8 cellular contexts compared by ENCODE assay signal in the genomic region with DNA sequence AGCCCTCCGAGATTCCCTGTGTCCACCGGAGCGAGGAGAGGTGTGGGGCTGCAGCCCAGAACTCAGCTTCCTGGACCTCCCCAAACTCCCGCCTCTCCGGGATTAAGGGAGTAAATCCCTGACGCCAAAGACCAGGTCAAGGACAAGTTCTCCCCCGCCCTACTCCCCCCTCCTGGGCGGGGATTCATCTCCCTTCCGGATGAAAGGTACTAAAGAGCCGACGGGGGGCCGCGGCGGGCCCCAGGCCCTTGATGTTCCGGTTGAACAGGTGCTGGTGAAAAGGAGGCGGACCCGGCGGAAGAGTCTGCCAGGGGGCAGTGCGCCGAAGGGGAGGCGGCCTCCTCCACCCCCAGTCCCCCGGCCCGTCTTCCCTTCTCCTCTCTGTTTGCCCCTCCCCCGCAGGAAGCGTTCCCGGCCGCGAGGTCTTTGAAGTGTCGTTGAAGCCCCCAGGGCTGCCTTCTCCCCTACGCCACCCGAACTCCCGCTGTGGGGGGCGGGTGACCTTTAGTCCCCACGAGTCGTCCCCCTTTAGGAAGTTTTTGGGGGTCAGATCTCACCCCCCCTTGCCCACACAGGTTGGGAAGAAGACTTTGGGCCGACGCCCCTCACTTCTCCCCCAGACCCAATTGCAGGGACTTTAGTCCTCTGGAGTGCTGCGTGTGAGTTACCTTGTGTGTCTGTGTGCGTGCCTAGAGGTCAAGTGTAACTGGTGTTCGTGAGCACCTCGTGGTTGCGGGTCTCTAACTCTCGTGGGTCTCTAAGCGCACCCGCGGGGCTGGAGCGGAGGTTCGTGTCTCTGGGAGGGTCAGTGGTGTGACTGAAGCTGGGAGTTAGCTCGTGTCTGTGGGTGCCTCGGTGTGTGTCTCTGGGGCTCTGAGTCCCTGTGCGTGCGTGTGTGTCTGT. TPM values are rescaled to one million over a fixed set of nuclear protein-coding genes. Genes with fewer than 3 reads are reported as not detected.
DNase-seq lines count a peak whose midpoint lies in the region; ATAC-seq and TF ChIP-seq lines count a peak whose summit lies in the region.

No MANE protein-coding gene starts in this region.

- no peak for TF ChIP-seq CTCF in LNCaP clone FGC (IDR thresholded peaks at IDR 0.05; ENCODE audit: control insufficient read depth, extremely low read depth, insufficient read depth)
- TF ChIP-seq CTCF in RWPE2 (IDR thresholded peaks at IDR 0.05; ENCODE audit: poor library complexity, severe bottlenecking): no peak
- no peak for TF ChIP-seq CTCF in parathyroid adenoma (IDR thresholded peaks at IDR 0.05)
- TF ChIP-seq CTCF in upper lobe of right lung (IDR thresholded peaks at IDR 0.05): no peak

- H3K27me3 ChIP-seq in RWPE2 (ENCODE audit: insufficient read depth, poor library complexity, severe bottlenecking) (no peaks in the 10 kb centered on the region), parathyroid adenoma (ENCODE audit: control insufficient read depth, insufficient read depth, low read length) (no peaks in the 10 kb centered on the region), upper lobe of right lung (no peaks in the 10 kb centered on the region)

- H3K4me3 ChIP-seq in LNCaP clone FGC (ENCODE audit: low read depth, low read length) (peak overlapping the region; percentile 84), RWPE2 (ENCODE audit: severe bottlenecking) (peak overlapping the region; percentile 54), parathyroid adenoma (ENCODE audit: low read depth, low read length) (peak overlapping the region; percentile 84), upper lobe of right lung (peak overlapping the region; percentile 97)

- peaks cover 27% of the 10 kb centered on the region for H3K36me3 Mint-ChIP-seq in activated naive CD4-positive, alpha-beta T cell treated with anti-CD3 and anti-CD28 coated beads for 36 hours (ENCODE audit: low read depth)

- H3K79me2 ChIP-seq in parathyroid adenoma: no peaks in the 10 kb centered on the region

- H3K27ac ChIP-seq in RWPE2 (ENCODE audit: poor library complexity, severe bottlenecking): peak overlapping the region; percentile 78
- H3K27ac ChIP-seq in parathyroid adenoma: peak overlapping the region; percentile 95
- peak overlapping the region; percentile 98 for H3K27ac ChIP-seq in upper lobe of right lung

- H2AFZ ChIP-seq in parathyroid adenoma: peak overlapping the region; percentile 89

- CTCF ChIA-PET in activated naive CD4-positive, alpha-beta T cell treated with anti-CD3 and anti-CD28 coated beads for 36 hours (lab: Charles Lee): interaction anchor here (1.1 to 1.7 kb wide), 3 partner anchors 24 to 31 kb away, joined by 5 to 7 read pairs (median 5); no protein-coding TSS in a partner anchor

- H3K4me3 Mint-ChIP-seq in activated naive CD4-positive, alpha-beta T cell treated with anti-CD3 and anti-CD28 coated beads for 36 hours: peak overlapping the region; percentile 100

- intact Hi-C loops in activated naive CD4-positive, alpha-beta T cell treated with anti-CD3 and anti-CD28 coated beads for 36 hours (cut with micrococcal nuclease): loop anchor here (5.0 kb wide), 1 partner anchor 1068 kb away; no protein-coding TSS in a partner anchor
- intact Hi-C loops in head of caudate nucleus (cut with DNase I) (no loop called here), upper lobe of right lung (cut with DNase I) (no loop called here)

- DNase-seq in GDM1 (lab: John Stamatoyannopoulos, UW): peak; percentile 68
- peak; percentile 75 for DNase-seq in LNCaP clone FGC (ENCODE audit: low read depth)
- peak; percentile 87 for DNase-seq in RWPE2 (ENCODE audit: low spot score)
- DNase-seq in activated naive CD4-positive, alpha-beta T cell treated with anti-CD3 and anti-CD28 coated beads for 36 hours: peak; percentile 92
- DNase-seq in head of caudate nucleus: peak in 25 of 42 donors; percentile 20 to 58 (median 36)
- DNase-seq in upper lobe of right lung: peak; percentile 96
- DNase-seq in superior temporal gyrus (ENCODE audit: extremely low spot score): no peak

- H3K36me3 ChIP-seq in RWPE2 (ENCODE audit: low read depth): peaks cover 12% of the 10 kb centered on the region
- no peaks in the 10 kb centered on the region for H3K36me3 ChIP-seq in parathyroid adenoma (ENCODE audit: control insufficient read depth, insufficient read depth, low read length)
- H3K36me3 ChIP-seq in upper lobe of right lung: peaks cover 4% of the 10 kb centered on the region

- peaks cover 44% of the 10 kb centered on the region for H3K4me1 Mint-ChIP-seq in activated naive CD4-positive, alpha-beta T cell treated with anti-CD3 and anti-CD28 coated beads for 36 hours (ENCODE audit: low read depth)

- ATAC-seq in RWPE2 (ENCODE audit: low read depth) (peak; percentile 46), upper lobe of right lung (peak; percentile 63)

- H3K27ac Mint-ChIP-seq in activated naive CD4-positive, alpha-beta T cell treated with anti-CD3 and anti-CD28 coated beads for 36 hours: peak overlapping the region; percentile 100

- no peaks in the 10 kb centered on the region for H3K27me3 Mint-ChIP-seq in activated naive CD4-positive, alpha-beta T cell treated with anti-CD3 and anti-CD28 coated beads for 36 hours (ENCODE audit: low read depth)

- H3K9me3 ChIP-seq in RWPE2 (ENCODE audit: severe bottlenecking): no peaks in the 10 kb centered on the region
- no peaks in the 10 kb centered on the region for H3K9me3 ChIP-seq in parathyroid adenoma (ENCODE audit: control insufficient read depth, low read length)
- H3K9me3 ChIP-seq in upper lobe of right lung: no peaks in the 10 kb centered on the region

- H3K4me1 ChIP-seq in RWPE2 (ENCODE audit: insufficient read depth, poor library complexity, severe bottlenecking) (no peaks in the 10 kb centered on the region), parathyroid adenoma (peaks cover 23% of the 10 kb centered on the region), upper lobe of right lung (peaks cover 39% of the 10 kb centered on the region)

- peak overlapping the region; percentile 94 for H3K4me2 ChIP-seq in parathyroid adenoma (ENCODE audit: low read length)

- H3K9me3 Mint-ChIP-seq in activated naive CD4-positive, alpha-beta T cell treated with anti-CD3 and anti-CD28 coated beads for 36 hours: no peaks in the 10 kb centered on the region

- H3K9ac ChIP-seq in parathyroid adenoma: peak overlapping the region; percentile 33

RNA-seq across cellular contexts. Expression of a gene that starts 1.1 kb away (rescaled TPM):
- total RNA-seq in activated naive CD4-positive, alpha-beta T cell treated with anti-CD3 and anti-CD28 coated beads for 36 hours: 100 to 1,000 TPM; 170 to 177 TPM
- 133 TPM for total RNA-seq in upper lobe of right lung

RNA-seq across cellular contexts. Expression of a gene that starts 26.1 kb away (rescaled TPM):
- total RNA-seq in activated naive CD4-positive, alpha-beta T cell treated with anti-CD3 and anti-CD28 coated beads for 36 hours: 10 to 100 TPM; 35.1 to 35.8 TPM
- total RNA-seq in upper lobe of right lung: 29.7 TPM

RNA-seq across cellular contexts. Expression of a gene that starts 29.2 kb away (rescaled TPM):
- total RNA-seq in activated naive CD4-positive, alpha-beta T cell treated with anti-CD3 and anti-CD28 coated beads for 36 hours: 10 to 100 TPM; 17.6 to 19.2 TPM
- total RNA-seq in upper lobe of right lung: 2.1 TPM

RNA-seq across cellular contexts. Expression of a gene that starts 44.1 kb away (rescaled TPM):
- total RNA-seq in activated naive CD4-positive, alpha-beta T cell treated with anti-CD3 and anti-CD28 coated beads for 36 hours: 1 to 10 TPM; 1.2 TPM
- 59.1 TPM for total RNA-seq in upper lobe of right lung

RNA-seq across cellular contexts. Expression of a gene that starts 48.5 kb away (rescaled TPM):
- 100 to 1,000 TPM; 368 to 369 TPM for total RNA-seq in activated naive CD4-positive, alpha-beta T cell treated with anti-CD3 and anti-CD28 coated beads for 36 hours
- 127 TPM for total RNA-seq in upper lobe of right lung
